In genomic region chrX:41334866-41335589, GRCh38 we compare ENCODE assay signal across 1 cellular context.
TF ChIP-seq lines count a peak whose summit lies in the region.

No MANE protein-coding gene starts in this region.

TF ChIP-seq in K562, 482 proteins besides CTCF, POLR2A, EP300 and RAD21 (continued from another document):
- TF ChIP-seq ZBTB11 (CRISPR knock-in tag; IDR thresholded peaks at IDR 0.05) (peak in 1 of 3 experiments; percentile 86; a peak in 1 of 6 replicates), RFX5 (IDR thresholded peaks at IDR 0.05; ENCODE audit: low read depth, low read length) (no peak), HCFC1 (IDR thresholded peaks at IDR 0.05; ENCODE audit: low read depth, low read length) (0 out of 2 replicates have a peak, but pooled peaks have one; percentile 5), ATF7 (IDR thresholded peaks at IDR 0.05) (no peak), ZNF24 (IDR thresholded peaks at IDR 0.05) (no peak), ZC3H8 (IDR thresholded peaks at IDR 0.05) (no peak), VEZF1 (CRISPR knock-in tag; IDR thresholded peaks at IDR 0.05) (peak; percentile 62), ZNF277 (CRISPR knock-in tag; IDR thresholded peaks at IDR 0.05; ENCODE audit: borderline replicate concordance) (no peak), SMAD3 (CRISPR knock-in tag; conservative IDR thresholded peaks at IDR 0.05) (no peak), HNRNPLL (IDR thresholded peaks at IDR 0.05; ENCODE audit: low read depth, low read length, poor library complexity, severe bottlenecking) (peak; percentile 66), FOXM1 (IDR thresholded peaks at IDR 0.05; ENCODE audit: low read depth) (no peak), FOXM1 (CRISPR knock-in tag; IDR thresholded peaks at IDR 0.05; ENCODE audit: low read depth) (no peak), KLF10 (CRISPR knock-in tag; IDR thresholded peaks at IDR 0.05) (no peak), SIN3A (IDR thresholded peaks at IDR 0.05; ENCODE audit: borderline replicate concordance in 2 of 2, control insufficient read depth in 1 of 2, low read depth in 2 of 2, low read length in 2 of 2) (peak in 1 of 2 experiments; percentile 26; a peak in 1 of 4 replicates), ZSCAN32 (CRISPR knock-in tag; IDR thresholded peaks at IDR 0.05) (no peak), U2AF1 (optimal IDR thresholded peaks at IDR 0.05; ENCODE audit: low read depth, low read length) (no peak), TEAD2 (tag; IDR thresholded peaks at IDR 0.05) (no peak), ILF3 (IDR thresholded peaks at IDR 0.05; ENCODE audit: borderline replicate concordance) (no peak), TCF3 (CRISPR knock-in tag; IDR thresholded peaks at IDR 0.05) (no peak), GATA2 (CRISPR knock-in tag; IDR thresholded peaks at IDR 0.05) (no peak), HMBOX1 (IDR thresholded peaks at IDR 0.05) (no peak), BCL6 (CRISPR knock-in tag; IDR thresholded peaks at IDR 0.05) (no peak), ZBED1 (IDR thresholded peaks at IDR 0.05) (no peak), GATAD2B (IDR thresholded peaks at IDR 0.05; ENCODE audit: borderline replicate concordance) (no peak), RBM39 (optimal IDR thresholded peaks at IDR 0.05; ENCODE audit: low read depth, low read length) (no peak), ETV1 (tag; conservative IDR thresholded peaks at IDR 0.05; ENCODE audit: low read depth) (peak; percentile 72), PYGO2 (tag; IDR thresholded peaks at IDR 0.05) (no peak), ZBTB1 (CRISPR knock-in tag; IDR thresholded peaks at IDR 0.05; ENCODE audit: borderline replicate concordance, low read depth) (no peak), CCAR2 (IDR thresholded peaks at IDR 0.05; ENCODE audit: low read depth, low read length) (no peak)
